ENCODE assay signal across 1 cellular context in the genomic region with DNA sequence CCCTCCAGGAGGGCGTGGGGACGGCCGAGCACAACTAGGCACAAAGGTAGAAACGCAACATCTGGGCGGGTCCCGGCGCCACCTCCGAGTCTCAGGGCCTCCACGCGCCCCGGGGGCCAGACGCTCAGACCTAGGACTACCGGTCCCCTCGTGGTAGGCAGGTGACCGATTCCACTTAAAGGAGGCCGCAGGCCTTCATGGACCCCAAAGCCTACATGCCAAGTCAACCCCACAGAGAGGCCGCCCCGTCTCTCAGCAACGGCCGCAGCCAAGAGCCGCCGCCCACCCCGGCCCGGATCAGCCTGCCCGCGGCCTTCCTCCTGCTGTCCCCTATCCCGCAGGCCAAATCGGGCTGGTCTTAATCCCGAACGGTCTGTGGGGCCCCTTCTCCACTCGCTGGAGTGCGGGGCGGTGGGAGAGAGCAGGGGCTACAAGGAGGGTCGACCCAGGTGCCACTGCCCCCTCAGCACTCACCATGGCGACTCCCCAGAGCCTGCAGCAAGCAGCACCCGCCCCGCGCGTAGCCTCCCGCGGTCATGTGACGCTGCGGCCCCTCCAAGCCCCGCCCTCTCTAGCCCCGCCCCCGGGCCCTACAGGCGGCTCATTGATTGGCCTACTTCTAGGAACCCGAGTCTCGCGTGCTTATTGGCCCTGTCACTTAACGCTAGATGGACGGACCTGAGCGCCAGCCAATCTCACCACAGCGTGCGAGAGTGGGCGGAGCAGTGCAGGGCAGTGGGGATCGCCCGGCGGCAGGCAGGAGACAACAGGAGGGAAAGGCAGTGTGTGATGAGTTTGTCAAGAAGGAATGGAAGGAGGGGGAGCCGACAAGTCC.
TF ChIP-seq lines count a peak whose summit lies in the region.

A gene (minus strand): TSS at position 522 of the 835 bp plus-strand sequence. CDS start 45 bp downstream, at position 477.

TF ChIP-seq in GM12878, 131 proteins besides CTCF, POLR2A, EP300 and RAD21 (continued from another document and continues in another):
- TF ChIP-seq, protein P1, sequence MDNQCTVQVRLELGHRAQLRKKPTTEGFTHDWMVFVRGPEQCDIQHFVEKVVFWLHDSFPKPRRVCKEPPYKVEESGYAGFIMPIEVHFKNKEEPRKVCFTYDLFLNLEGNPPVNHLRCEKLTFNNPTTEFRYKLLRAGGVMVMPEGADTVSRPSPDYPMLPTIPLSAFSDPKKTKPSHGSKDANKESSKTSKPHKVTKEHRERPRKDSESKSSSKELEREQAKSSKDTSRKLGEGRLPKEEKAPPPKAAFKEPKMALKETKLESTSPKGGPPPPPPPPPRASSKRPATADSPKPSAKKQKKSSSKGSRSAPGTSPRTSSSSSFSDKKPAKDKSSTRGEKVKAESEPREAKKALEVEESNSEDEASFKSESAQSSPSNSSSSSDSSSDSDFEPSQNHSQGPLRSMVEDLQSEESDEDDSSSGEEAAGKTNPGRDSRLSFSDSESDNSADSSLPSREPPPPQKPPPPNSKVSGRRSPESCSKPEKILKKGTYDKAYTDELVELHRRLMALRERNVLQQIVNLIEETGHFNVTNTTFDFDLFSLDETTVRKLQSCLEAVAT (IDR thresholded peaks at IDR 0.05): no peak
- TF ChIP-seq, protein P2, sequence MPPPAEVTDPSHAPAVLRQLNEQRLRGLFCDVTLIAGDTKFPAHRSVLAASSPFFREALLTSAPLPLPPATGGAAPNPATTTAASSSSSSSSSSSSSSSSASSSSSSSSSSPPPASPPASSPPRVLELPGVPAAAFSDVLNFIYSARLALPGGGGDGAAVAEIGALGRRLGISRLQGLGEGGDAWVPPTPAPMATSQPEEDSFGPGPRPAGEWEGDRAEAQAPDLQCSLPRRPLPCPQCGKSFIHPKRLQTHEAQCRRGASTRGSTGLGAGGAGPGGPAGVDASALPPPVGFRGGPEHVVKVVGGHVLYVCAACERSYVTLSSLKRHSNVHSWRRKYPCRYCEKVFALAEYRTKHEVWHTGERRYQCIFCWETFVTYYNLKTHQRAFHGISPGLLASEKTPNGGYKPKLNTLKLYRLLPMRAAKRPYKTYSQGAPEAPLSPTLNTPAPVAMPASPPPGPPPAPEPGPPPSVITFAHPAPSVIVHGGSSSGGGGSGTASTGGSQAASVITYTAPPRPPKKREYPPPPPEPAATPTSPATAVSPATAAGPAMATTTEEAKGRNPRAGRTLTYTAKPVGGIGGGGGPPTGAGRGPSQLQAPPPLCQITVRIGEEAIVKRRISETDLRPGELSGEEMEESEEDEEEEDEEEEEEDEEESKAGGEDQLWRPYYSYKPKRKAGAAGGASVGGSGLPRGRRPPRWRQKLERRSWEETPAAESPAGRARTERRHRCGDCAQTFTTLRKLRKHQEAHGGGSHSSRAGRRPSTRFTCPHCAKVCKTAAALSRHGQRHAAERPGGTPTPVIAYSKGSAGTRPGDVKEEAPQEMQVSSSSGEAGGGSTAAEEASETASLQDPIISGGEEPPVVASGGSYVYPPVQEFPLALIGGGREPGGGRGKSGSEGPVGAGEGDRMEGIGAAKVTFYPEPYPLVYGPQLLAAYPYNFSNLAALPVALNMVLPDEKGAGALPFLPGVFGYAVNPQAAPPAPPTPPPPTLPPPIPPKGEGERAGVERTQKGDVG (CRISPR knock-in tag; IDR thresholded peaks at IDR 0.05): no peak
- no peak for TF ChIP-seq STAT3 (IDR thresholded peaks at IDR 0.05; ENCODE audit: low read depth, low read length)
- no peak; the same call in 1 of the 2 replicates for TF ChIP-seq TARDBP (IDR thresholded peaks at IDR 0.05; ENCODE audit: borderline replicate concordance)
- TF ChIP-seq TCF12 (IDR thresholded peaks at IDR 0.05; ENCODE audit: low read depth, low read length): no peak
- no peak for TF ChIP-seq SMAD5 (IDR thresholded peaks at IDR 0.05; ENCODE audit: low read depth)
- TF ChIP-seq ZZZ3 (IDR thresholded peaks at IDR 0.05; ENCODE audit: control insufficient read depth, insufficient read length, low read depth): no peak
- TF ChIP-seq CHD4 (IDR thresholded peaks at IDR 0.05): no peak
- TF ChIP-seq SUZ12 (IDR thresholded peaks at IDR 0.05; ENCODE audit: unreplicated experiment): no peak
- no peak for TF ChIP-seq IRF4 (IDR thresholded peaks at IDR 0.05; ENCODE audit: low read depth, low read length)
- no peak; the same call in 1 of the 2 replicates for TF ChIP-seq GATAD2B (conservative IDR thresholded peaks at IDR 0.05; ENCODE audit: low read depth)
- TF ChIP-seq TAF1 (IDR thresholded peaks at IDR 0.05; ENCODE audit: borderline replicate concordance, low read depth, low read length): no peak; the same call in 1 of the 2 replicates
- TF ChIP-seq CHD2 (IDR thresholded peaks at IDR 0.05; ENCODE audit: borderline replicate concordance, low read depth, low read length): peak; percentile 1; the same call in 1 of the 2 replicates
- TF ChIP-seq MTA3 (IDR thresholded peaks at IDR 0.05; ENCODE audit: borderline replicate concordance, low read length): no peak
- TF ChIP-seq CBX3 (IDR thresholded peaks at IDR 0.05; ENCODE audit: borderline replicate concordance, low read depth): no peak
- no peak for TF ChIP-seq ASH2L (IDR thresholded peaks at IDR 0.05; ENCODE audit: borderline replicate concordance, low read depth)
- TF ChIP-seq NFYA (IDR thresholded peaks at IDR 0.05; ENCODE audit: borderline replicate concordance, low read depth, low read length): no peak
- TF ChIP-seq ZNF274 (IDR thresholded peaks at IDR 0.05; ENCODE audit: insufficient read depth, insufficient read length): no peak
- TF ChIP-seq POLR2AphosphoS5 (IDR thresholded peaks at IDR 0.05; ENCODE audit: low read length): no peak; the same call in 1 of the 2 replicates
- TF ChIP-seq RCOR1 (conservative IDR thresholded peaks at IDR 0.05; ENCODE audit: low read depth, low read length): no peak
- TF ChIP-seq, protein P3, sequence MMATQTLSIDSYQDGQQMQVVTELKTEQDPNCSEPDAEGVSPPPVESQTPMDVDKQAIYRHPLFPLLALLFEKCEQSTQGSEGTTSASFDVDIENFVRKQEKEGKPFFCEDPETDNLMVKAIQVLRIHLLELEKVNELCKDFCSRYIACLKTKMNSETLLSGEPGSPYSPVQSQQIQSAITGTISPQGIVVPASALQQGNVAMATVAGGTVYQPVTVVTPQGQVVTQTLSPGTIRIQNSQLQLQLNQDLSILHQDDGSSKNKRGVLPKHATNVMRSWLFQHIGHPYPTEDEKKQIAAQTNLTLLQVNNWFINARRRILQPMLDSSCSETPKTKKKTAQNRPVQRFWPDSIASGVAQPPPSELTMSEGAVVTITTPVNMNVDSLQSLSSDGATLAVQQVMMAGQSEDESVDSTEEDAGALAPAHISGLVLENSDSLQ (IDR thresholded peaks at IDR 0.05): peak; percentile 99
- no peak for TF ChIP-seq CHD1 (IDR thresholded peaks at IDR 0.05; ENCODE audit: low read depth, low read length)
- TF ChIP-seq NR2C1 (IDR thresholded peaks at IDR 0.05): no peak
- TF ChIP-seq YBX1 (IDR thresholded peaks at IDR 0.05): no peak
- TF ChIP-seq, protein P4, sequence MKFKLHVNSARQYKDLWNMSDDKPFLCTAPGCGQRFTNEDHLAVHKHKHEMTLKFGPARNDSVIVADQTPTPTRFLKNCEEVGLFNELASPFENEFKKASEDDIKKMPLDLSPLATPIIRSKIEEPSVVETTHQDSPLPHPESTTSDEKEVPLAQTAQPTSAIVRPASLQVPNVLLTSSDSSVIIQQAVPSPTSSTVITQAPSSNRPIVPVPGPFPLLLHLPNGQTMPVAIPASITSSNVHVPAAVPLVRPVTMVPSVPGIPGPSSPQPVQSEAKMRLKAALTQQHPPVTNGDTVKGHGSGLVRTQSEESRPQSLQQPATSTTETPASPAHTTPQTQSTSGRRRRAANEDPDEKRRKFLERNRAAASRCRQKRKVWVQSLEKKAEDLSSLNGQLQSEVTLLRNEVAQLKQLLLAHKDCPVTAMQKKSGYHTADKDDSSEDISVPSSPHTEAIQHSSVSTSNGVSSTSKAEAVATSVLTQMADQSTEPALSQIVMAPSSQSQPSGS (IDR thresholded peaks at IDR 0.05; ENCODE audit: low read length): no peak
- TF ChIP-seq CBFB (IDR thresholded peaks at IDR 0.05; ENCODE audit: low read depth): no peak; the same call in 1 of the 2 replicates
- TF ChIP-seq YY1 (IDR thresholded peaks at IDR 0.05; ENCODE audit: low read depth, low read length): peak; percentile 74; the same call in 1 of the 2 replicates
- TF ChIP-seq, protein P5, sequence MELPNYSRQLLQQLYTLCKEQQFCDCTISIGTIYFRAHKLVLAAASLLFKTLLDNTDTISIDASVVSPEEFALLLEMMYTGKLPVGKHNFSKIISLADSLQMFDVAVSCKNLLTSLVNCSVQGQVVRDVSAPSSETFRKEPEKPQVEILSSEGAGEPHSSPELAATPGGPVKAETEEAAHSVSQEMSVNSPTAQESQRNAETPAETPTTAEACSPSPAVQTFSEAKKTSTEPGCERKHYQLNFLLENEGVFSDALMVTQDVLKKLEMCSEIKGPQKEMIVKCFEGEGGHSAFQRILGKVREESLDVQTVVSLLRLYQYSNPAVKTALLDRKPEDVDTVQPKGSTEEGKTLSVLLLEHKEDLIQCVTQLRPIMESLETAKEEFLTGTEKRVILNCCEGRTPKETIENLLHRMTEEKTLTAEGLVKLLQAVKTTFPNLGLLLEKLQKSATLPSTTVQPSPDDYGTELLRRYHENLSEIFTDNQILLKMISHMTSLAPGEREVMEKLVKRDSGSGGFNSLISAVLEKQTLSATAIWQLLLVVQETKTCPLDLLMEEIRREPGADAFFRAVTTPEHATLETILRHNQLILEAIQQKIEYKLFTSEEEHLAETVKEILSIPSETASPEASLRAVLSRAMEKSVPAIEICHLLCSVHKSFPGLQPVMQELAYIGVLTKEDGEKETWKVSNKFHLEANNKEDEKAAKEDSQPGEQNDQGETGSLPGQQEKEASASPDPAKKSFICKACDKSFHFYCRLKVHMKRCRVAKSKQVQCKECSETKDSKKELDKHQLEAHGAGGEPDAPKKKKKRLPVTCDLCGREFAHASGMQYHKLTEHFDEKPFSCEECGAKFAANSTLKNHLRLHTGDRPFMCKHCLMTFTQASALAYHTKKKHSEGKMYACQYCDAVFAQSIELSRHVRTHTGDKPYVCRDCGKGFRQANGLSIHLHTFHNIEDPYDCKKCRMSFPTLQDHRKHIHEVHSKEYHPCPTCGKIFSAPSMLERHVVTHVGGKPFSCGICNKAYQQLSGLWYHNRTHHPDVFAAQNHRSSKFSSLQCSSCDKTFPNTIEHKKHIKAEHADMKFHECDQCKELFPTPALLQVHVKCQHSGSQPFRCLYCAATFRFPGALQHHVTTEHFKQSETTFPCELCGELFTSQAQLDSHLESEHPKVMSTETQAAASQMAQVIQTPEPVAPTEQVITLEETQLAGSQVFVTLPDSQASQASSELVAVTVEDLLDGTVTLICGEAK (IDR thresholded peaks at IDR 0.05; ENCODE audit: borderline replicate concordance): no peak
- no peak for TF ChIP-seq NBN (IDR thresholded peaks at IDR 0.05)
- TF ChIP-seq IKZF1 (conservative IDR thresholded peaks at IDR 0.05): peak; percentile 32
- TF ChIP-seq, protein P6, sequence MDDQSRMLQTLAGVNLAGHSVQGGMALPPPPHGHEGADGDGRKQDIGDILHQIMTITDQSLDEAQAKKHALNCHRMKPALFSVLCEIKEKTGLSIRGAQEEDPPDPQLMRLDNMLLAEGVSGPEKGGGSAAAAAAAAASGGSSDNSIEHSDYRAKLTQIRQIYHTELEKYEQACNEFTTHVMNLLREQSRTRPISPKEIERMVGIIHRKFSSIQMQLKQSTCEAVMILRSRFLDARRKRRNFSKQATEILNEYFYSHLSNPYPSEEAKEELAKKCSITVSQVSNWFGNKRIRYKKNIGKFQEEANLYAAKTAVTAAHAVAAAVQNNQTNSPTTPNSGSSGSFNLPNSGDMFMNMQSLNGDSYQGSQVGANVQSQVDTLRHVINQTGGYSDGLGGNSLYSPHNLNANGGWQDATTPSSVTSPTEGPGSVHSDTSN (IDR thresholded peaks at IDR 0.05; ENCODE audit: insufficient replicate concordance, low read depth, low read length): peak; percentile 97
- TF ChIP-seq, protein P7, sequence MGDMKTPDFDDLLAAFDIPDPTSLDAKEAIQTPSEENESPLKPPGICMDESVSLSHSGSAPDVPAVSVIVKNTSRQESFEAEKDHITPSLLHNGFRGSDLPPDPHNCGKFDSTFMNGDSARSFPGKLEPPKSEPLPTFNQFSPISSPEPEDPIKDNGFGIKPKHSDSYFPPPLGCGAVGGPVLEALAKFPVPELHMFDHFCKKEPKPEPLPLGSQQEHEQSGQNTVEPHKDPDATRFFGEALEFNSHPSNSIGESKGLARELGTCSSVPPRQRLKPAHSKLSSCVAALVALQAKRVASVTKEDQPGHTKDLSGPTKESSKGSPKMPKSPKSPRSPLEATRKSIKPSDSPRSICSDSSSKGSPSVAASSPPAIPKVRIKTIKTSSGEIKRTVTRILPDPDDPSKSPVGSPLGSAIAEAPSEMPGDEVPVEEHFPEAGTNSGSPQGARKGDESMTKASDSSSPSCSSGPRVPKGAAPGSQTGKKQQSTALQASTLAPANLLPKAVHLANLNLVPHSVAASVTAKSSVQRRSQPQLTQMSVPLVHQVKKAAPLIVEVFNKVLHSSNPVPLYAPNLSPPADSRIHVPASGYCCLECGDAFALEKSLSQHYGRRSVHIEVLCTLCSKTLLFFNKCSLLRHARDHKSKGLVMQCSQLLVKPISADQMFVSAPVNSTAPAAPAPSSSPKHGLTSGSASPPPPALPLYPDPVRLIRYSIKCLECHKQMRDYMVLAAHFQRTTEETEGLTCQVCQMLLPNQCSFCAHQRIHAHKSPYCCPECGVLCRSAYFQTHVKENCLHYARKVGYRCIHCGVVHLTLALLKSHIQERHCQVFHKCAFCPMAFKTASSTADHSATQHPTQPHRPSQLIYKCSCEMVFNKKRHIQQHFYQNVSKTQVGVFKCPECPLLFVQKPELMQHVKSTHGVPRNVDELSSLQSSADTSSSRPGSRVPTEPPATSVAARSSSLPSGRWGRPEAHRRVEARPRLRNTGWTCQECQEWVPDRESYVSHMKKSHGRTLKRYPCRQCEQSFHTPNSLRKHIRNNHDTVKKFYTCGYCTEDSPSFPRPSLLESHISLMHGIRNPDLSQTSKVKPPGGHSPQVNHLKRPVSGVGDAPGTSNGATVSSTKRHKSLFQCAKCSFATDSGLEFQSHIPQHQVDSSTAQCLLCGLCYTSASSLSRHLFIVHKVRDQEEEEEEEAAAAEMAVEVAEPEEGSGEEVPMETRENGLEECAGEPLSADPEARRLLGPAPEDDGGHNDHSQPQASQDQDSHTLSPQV (IDR thresholded peaks at IDR 0.05): no peak
- TF ChIP-seq POU2F2 (IDR thresholded peaks at IDR 0.05; ENCODE audit: borderline replicate concordance, low read depth, low read length): no peak
- 0 out of 4 replicates have a peak, but pooled peaks of 1 of the 2 experiments have one; percentile 1 for TF ChIP-seq SRF (IDR thresholded peaks at IDR 0.05; ENCODE audit: low read depth in 2 of 2, low read length in 2 of 2)
- peak; percentile 67 for TF ChIP-seq SIN3A (IDR thresholded peaks at IDR 0.05; ENCODE audit: low read depth, low read length)
